Comparison of ENCODE assay signal across 16 cellular contexts in the genomic region with DNA sequence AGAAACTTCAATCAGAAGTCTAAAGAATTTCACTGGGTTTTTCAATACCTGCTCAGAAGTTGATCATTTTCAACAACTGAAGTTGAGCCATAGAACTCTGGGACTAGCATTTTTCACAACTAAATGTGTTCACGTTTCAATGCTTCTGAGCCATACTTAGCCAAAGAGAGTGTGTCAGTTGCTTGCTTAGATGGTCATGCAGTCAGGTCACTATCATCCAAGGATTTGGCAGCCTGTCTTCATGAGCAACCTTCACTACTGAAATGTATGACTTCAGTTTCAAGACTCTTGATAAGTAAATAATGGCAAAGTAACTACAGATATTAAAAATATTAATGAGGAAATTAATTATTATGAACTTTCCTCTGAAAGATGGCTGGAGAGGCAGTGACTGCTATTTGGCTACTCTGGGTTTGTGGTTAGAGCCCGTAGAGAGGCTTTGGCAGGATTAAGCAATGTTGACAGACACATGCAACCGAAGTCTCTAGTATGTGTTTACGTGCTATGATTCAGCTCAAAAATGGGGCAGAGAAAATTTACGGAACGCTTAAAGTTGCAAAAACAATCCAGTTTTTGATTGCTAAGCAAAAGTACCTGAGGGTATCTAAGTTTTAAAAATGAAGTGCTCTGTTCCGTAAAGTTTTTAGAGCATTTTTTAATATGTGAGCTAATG.
DNase-seq lines count a peak whose midpoint lies in the region; ATAC-seq lines count a peak whose summit lies in the region.
"Had no signal": no experiment of that assay in that cellular context is flagged by ENCODE, and none has a peak within 500 bp of the region (broad histone marks: within the 10 kb centered on the region; RNA-seq: fewer than 3 reads in every experiment).

No MANE protein-coding gene starts in this region.

- H3K27ac ChIP-seq in SJCRH30 = no peak overlapping the region
- H3K27ac ChIP-seq: epithelial cell of prostate, left ventricle myocardium inferior, right atrium auricular region, SJSA1 had no signal

- DNase-seq in LHCN-M2 (ENCODE audit: low read depth) (peak; percentile 82), SJCRH30 (peak; percentile 5 to 24), kidney tubule cell (ENCODE audit: low spot score) (peak; percentile 20), cerebellar nuclear complex (lab: John Stamatoyannopoulos, UW) (no peak), GM19240 (ENCODE audit: insufficient read length, low spot score) (no peak)
- no peak for DNase-seq in activated naive CD8-positive, alpha-beta T cell treated with anti-CD3 and anti-CD28 coated beads for 36 hours
- DNase-seq: activated naive CD4-positive, alpha-beta T cell treated with anti-CD3 and anti-CD28 coated beads for 36 hours; left ventricle myocardium inferior; NCI-H2081; NCI-H774; stimulated activated CD4-positive, alpha-beta T cell treated with anti-CD3 and anti-CD28 coated beads, Interleukin-2, amount 100 ng/mL, for 48 hours had no signal

- H3K27ac Mint-ChIP-seq in activated naive CD8-positive, alpha-beta T cell treated with anti-CD3 and anti-CD28 coated beads for 36 hours = no peak overlapping the region
- H3K27ac Mint-ChIP-seq: activated naive CD4-positive, alpha-beta T cell treated with anti-CD3 and anti-CD28 coated beads for 36 hours; nephron had no signal

- H3K4me1 Mint-ChIP-seq in activated naive CD8-positive, alpha-beta T cell treated with anti-CD3 and anti-CD28 coated beads for 36 hours = peaks cover 7% of the 10 kb centered on the region
- H3K4me1 Mint-ChIP-seq: nephron had no signal

- no peak overlapping the region for H3K4me3 ChIP-seq in SJCRH30
- H3K4me3 ChIP-seq: left ventricle myocardium inferior, right atrium auricular region, SJSA1 had no signal

- H3K36me3 ChIP-seq in SJCRH30 = no peaks in the 10 kb centered on the region
- H3K36me3 ChIP-seq: left ventricle myocardium inferior, right atrium auricular region, SJSA1 had no signal

- H3K27me3 ChIP-seq in SJCRH30 = no peaks in the 10 kb centered on the region
- H3K27me3 ChIP-seq: right atrium auricular region, SJSA1 had no signal

- peaks cover 11% of the 10 kb centered on the region for H3K27me3 Mint-ChIP-seq in activated naive CD8-positive, alpha-beta T cell treated with anti-CD3 and anti-CD28 coated beads for 36 hours

- H3K9me3 Mint-ChIP-seq in activated naive CD8-positive, alpha-beta T cell treated with anti-CD3 and anti-CD28 coated beads for 36 hours = no peaks in the 10 kb centered on the region
- H3K9me3 Mint-ChIP-seq: activated naive CD4-positive, alpha-beta T cell treated with anti-CD3 and anti-CD28 coated beads for 36 hours; nephron had no signal

- no peak for ATAC-seq in HG03095 (IDR thresholded peaks at IDR 0.05; ENCODE audit: unreplicated experiment)

- no peaks in the 10 kb centered on the region for H3K36me3 Mint-ChIP-seq in activated naive CD8-positive, alpha-beta T cell treated with anti-CD3 and anti-CD28 coated beads for 36 hours

- H3K9me3 ChIP-seq in SJCRH30 (replicated peaks) = no peaks in the 10 kb centered on the region
- H3K9me3 ChIP-seq: left ventricle myocardium inferior, right atrium auricular region, SJSA1 had no signal

- no peaks in the 10 kb centered on the region for H3K4me1 ChIP-seq in SJCRH30
- H3K4me1 ChIP-seq: left ventricle myocardium inferior, right atrium auricular region had no signal

- H3K4me3 Mint-ChIP-seq in activated naive CD8-positive, alpha-beta T cell treated with anti-CD3 and anti-CD28 coated beads for 36 hours = no peak overlapping the region
- H3K4me3 Mint-ChIP-seq: activated naive CD4-positive, alpha-beta T cell treated with anti-CD3 and anti-CD28 coated beads for 36 hours; nephron had no signal

Comparison
In these comparisons a context has a peak if more than half of its experiments do, and no peak if none do; other contexts are left out.
1. DNase-seq: peak in LHCN-M2 (single experiment), SJCRH30 (2 of 2) and kidney tubule cell (single experiment); none in activated naive CD8-positive, alpha-beta T cell treated with anti-CD3 and anti-CD28 coated beads for 36 hours (single experiment), cerebellar nuclear complex (0 of 2) and GM19240 (single experiment).